In the genomic region with DNA sequence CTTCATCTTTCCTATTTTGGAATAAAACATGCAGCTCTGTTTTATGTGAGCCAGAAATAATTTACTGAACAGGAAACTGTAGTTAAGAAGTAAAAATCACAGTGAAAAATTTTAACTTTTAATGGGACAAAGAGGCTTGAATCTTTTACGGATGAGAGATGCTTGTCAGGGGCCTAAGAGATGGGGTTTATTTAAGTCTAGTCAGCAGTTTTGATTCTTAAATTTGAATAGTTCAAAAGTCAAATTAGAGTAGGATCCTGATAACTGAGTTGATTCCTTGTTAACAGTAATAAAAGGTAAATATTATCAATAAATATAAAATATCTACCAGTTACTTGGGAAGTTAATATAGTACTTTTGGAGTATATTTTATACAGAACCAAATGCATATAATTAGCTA, we compare ENCODE assay signal across 27 cellular contexts. TPM values are rescaled to one million over a fixed set of nuclear protein-coding genes. Genes with fewer than 3 reads are reported as not detected.
"Had no signal": no experiment of that assay in that cellular context is flagged by ENCODE, and none has a peak within 500 bp of the region (broad histone marks: within the 10 kb centered on the region; RNA-seq: fewer than 3 reads in every experiment).

No MANE protein-coding gene starts in this region.

- H3K27me3 ChIP-seq: adrenal gland, MG63, Peyer's patch, SJCRH30 had no signal

- H3K4me1 ChIP-seq: SJCRH30 had no signal

- H3K27ac ChIP-seq: Peyer's patch, RWPE1, SJCRH30 had no signal

- H3K36me3 ChIP-seq: adrenal gland, MG63, Peyer's patch, SJCRH30 had no signal

- H3K9me3 ChIP-seq: adrenal gland, MG63, Peyer's patch, SJCRH30 had no signal

- ATAC-seq: activated T-helper 17 cell treated with anti-CD3 and anti-CD28 coated beads, Interleukin-2, amount 50 U/mL, for 72 hours; T-helper 17 cell had no signal

- H3K4me3 ChIP-seq: adrenal gland, MG63, Peyer's patch, SJCRH30 had no signal

- DNase-seq: activated B cell treated with CpG ODN at 0.5 μM for 24 hours; activated CD4-positive, alpha-beta memory T cell treated with anti-CD3 and anti-CD28 coated beads, Interleukin-2, amount 10 ng/mL, durations not matched to agents 7 days and 5 days; activated CD4-positive, alpha-beta T cell treated with anti-CD3 and anti-CD28 coated beads, Interleukin-2, amount 50 U/mL, for 1 hour; activated gamma-delta T cell; activated naive CD4-positive, alpha-beta T cell treated with anti-CD3 and anti-CD28 coated beads for 36 hours; activated T-cell treated with anti-CD3 and anti-CD28 coated beads for 4 hours; activated T-cell treated with anti-CD3 and anti-CD28 coated beads, Interleukin-2, amount 50 U/mL, for 48 hours; adrenal gland; anterior cingulate cortex; caudate nucleus; MG63; NCI-H1092 treated with DMSO at 0.1 percent for 48 hours; NCI-H1417 treated with DMSO at 0.1 percent for 48 hours; NCI-H1694; NCI-H2029; NCI-H345; NCI-H510A treated with DMSO at 0.1 percent for 48 hours; NCI-H69; NK-92 treated with Interleukin-12 subunit alpha and Interleukin-12 subunit beta, amount 100 ng/mL, for 24 hours; Peyer's patch; Right ventricle myocardium superior; SJCRH30; T-helper 17 cell; T-helper 9 cell had no signal

RNA-seq across cellular contexts. Expression of gene CD36, which starts 24.9 kb away (rescaled TPM):
- total RNA-seq: activated CD4-positive, alpha-beta memory T cell treated with anti-CD3 and anti-CD28 coated beads, Interleukin-2, amount 10 ng/mL, durations not matched to agents 7 days and 5 days; activated CD8-positive, alpha-beta memory T cell treated with anti-CD3 and anti-CD28 coated beads for 36 hours; activated naive CD4-positive, alpha-beta T cell treated with anti-CD3 and anti-CD28 coated beads for 36 hours; activated T-helper 17 cell treated with anti-CD3 and anti-CD28 coated beads, Interleukin-2, amount 50 U/mL, for 72 hours had no signal
